In the genomic region with DNA sequence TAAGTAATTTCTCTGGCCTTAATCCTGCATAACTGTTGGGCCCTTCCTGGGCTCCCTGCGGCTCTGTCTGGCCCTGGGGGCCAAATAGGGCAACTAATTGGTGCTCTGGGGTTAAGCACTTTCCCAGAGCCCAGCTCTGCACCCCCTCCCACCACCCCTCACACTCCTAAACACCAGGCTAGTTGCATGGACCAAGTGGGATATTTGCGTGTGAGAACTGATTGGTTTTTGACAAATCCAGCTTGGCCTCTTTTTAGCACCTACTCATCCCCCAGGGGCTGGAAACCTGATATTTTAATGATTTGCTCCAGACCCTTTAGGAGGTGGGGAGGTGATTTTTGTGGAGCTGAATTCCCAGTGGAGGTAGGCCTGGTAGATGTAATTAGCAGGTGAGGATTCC, we compare ENCODE assay signal across 20 cellular contexts.
"Had no signal": no experiment of that assay in that cellular context is flagged by ENCODE, and none has a peak within 500 bp of the region (broad histone marks: within the 10 kb centered on the region; RNA-seq: fewer than 3 reads in every experiment).

No MANE protein-coding gene starts in this region.

- DNase-seq: activated CD4-positive, alpha-beta T cell treated with anti-CD3 and anti-CD28 coated beads for 1 hour; activated CD8-positive, alpha-beta memory T cell treated with anti-CD3 and anti-CD28 coated beads for 24 hours; activated CD8-positive, alpha-beta memory T cell treated with anti-CD3 and anti-CD28 coated beads, Interleukin-2, amount 50 U/mL, for 4 hours; activated naive CD4-positive, alpha-beta T cell; activated T-cell treated with anti-CD3 and anti-CD28 coated beads, Interleukin-2, amount 50 U/mL, for 24 hours; adrenal gland; brain microvascular endothelial cell; central memory CD4-positive, alpha-beta T cell; dorsolateral prefrontal cortex; esophagus squamous epithelium; gastrocnemius medialis; hypothalamus; left ventricle myocardium superior; mammary epithelial cell; right cardiac atrium; stimulated activated CD4-positive, alpha-beta T cell treated with anti-CD3 and anti-CD28 coated beads, Interleukin-4, amount 100 ng/mL, for 4 hours; stimulated activated naive CD8-positive, alpha-beta T cell treated with anti-CD3 and anti-CD28 coated beads, Interleukin-15, Interleukin-2, amounts not matched to agents 100 U/mL and 50 U/mL, for 24 hours; substantia nigra; thyroid gland; WERI-Rb-1 had no signal

- ATAC-seq: gastrocnemius medialis; left ventricle myocardium superior; right cardiac atrium; stimulated activated naive CD8-positive, alpha-beta T cell treated with anti-CD3 and anti-CD28 coated beads, Interleukin-15, Interleukin-2, amounts not matched to agents 100 U/mL and 50 U/mL, for 24 hours had no signal
